13 cellular contexts compared by ENCODE assay signal in genomic region chr17:19263621-19264010, GRCh38. TPM values are rescaled to one million over a fixed set of nuclear protein-coding genes. Genes with fewer than 3 reads are reported as not detected.
DNase-seq lines count a peak whose midpoint lies in the region; ATAC-seq and TF ChIP-seq lines count a peak whose summit lies in the region.
"Had no signal": no experiment of that assay in that cellular context is flagged by ENCODE, and none has a peak within 500 bp of the region (broad histone marks: within the 10 kb centered on the region; RNA-seq: fewer than 3 reads in every experiment).

No MANE protein-coding gene starts in this region.

- no peaks in the 10 kb centered on the region for H3K9me3 ChIP-seq in left lung
- H3K9me3 ChIP-seq in naive thymus-derived CD4-positive, alpha-beta T cell (ENCODE audit: control insufficient read depth in 2 of 3, low read length in 3 of 3): no peaks in the 10 kb centered on the region
- H3K9me3 ChIP-seq in A673 (ENCODE audit: low read depth, low read length, poor library complexity, severe bottlenecking): no peaks in the 10 kb centered on the region
- H3K9me3 ChIP-seq: right lobe of liver had no signal

- H3K9me3 Mint-ChIP-seq in naive thymus-derived CD4-positive, alpha-beta T cell: peaks cover 0 to 1% (median 0%) of the 10 kb centered on the region in 11 donors
- H3K9me3 Mint-ChIP-seq: activated naive CD4-positive, alpha-beta T cell treated with anti-CD3 and anti-CD28 coated beads for 36 hours; stimulated activated effector memory CD8-positive, alpha-beta T cell treated with anti-CD3 and anti-CD28 coated beads, Interleukin-12 subunit alpha, Interleukin-12 subunit beta, amount 100 ng/mL, for 72 hours had no signal

- H3K4me3 ChIP-seq in LNCaP clone FGC (ENCODE audit: low read depth, low read length) (0 out of 2 replicates have a peak overlapping the region, but pooled peaks have one; percentile 0), dorsolateral prefrontal cortex (peak overlapping the region in 1 of 59 donors; percentile 31), left lung (no peak overlapping the region), A673 (ENCODE audit: low read depth, low read length, poor library complexity, severe bottlenecking) (no peak overlapping the region)
- no peak overlapping the region for H3K4me3 ChIP-seq in naive thymus-derived CD4-positive, alpha-beta T cell (ENCODE audit: low read length)
- H3K4me3 ChIP-seq: K562, right lobe of liver had no signal

- TF ChIP-seq CTCF in LNCaP clone FGC (IDR thresholded peaks at IDR 0.05; ENCODE audit: control insufficient read depth, extremely low read depth, insufficient read depth) (no peak), dorsolateral prefrontal cortex (IDR thresholded peaks at IDR 0.05 in 54 of 56, conservative IDR thresholded peaks at IDR 0.05 in 2 of 56; ENCODE audit: low read depth in 1 of 56, partially characterized antibody in 56 of 56) (no peak), left lung (IDR thresholded peaks at IDR 0.05) (no peak), A673 (conservative IDR thresholded peaks at IDR 0.05; ENCODE audit: low read depth, low read length) (no peak)

- ATAC-seq in left lung (peak; percentile 42), GM19328 (IDR thresholded peaks at IDR 0.05; ENCODE audit: unreplicated experiment) (no peak)
- no peak for ATAC-seq in naive thymus-derived CD4-positive, alpha-beta T cell
- ATAC-seq: K562 had no signal

- no peaks in the 10 kb centered on the region for H3K27me3 ChIP-seq in dorsolateral prefrontal cortex
- peaks cover 0 to 4% of the 10 kb centered on the region in 2 donors for H3K27me3 ChIP-seq in left lung
- no peaks in the 10 kb centered on the region for H3K27me3 ChIP-seq in naive thymus-derived CD4-positive, alpha-beta T cell (ENCODE audit: control insufficient read depth in 2 of 2, insufficient read depth in 2 of 2, low read length in 2 of 2)
- H3K27me3 ChIP-seq in A673 (replicated peaks; ENCODE audit: insufficient read depth, low read depth, low read length, poor library complexity): no peaks in the 10 kb centered on the region
- H3K27me3 ChIP-seq: right lobe of liver had no signal

- DNase-seq in LNCaP clone FGC (ENCODE audit: low read depth) (no peak), dorsolateral prefrontal cortex (no peak), left lung (no peak), DMS 273 (lab: John Stamatoyannopoulos, UW; ENCODE audit: unreplicated experiment) (no peak), A673 (ENCODE audit: low spot score) (no peak)
- DNase-seq in naive thymus-derived CD4-positive, alpha-beta T cell: no peak
- DNase-seq: activated naive CD4-positive, alpha-beta T cell treated with anti-CD3 and anti-CD28 coated beads for 36 hours; NCI-H524; right lobe of liver had no signal

- CTCF ChIA-PET in naive thymus-derived CD4-positive, alpha-beta T cell (lab: Charles Lee): no interaction called here
- CTCF ChIA-PET in A673 (lab: Charles Lee): no interaction called here

- H3K36me3 Mint-ChIP-seq in naive thymus-derived CD4-positive, alpha-beta T cell: peaks cover 0 to 25% (median 0%) of the 10 kb centered on the region in 5 donors

- POLR2A ChIA-PET in naive thymus-derived CD4-positive, alpha-beta T cell (lab: Charles Lee): no interaction called here
- POLR2A ChIA-PET in A673 (lab: Charles Lee; ENCODE audit: low non-redundant PET): no interaction called here

- H3K27ac ChIP-seq in dorsolateral prefrontal cortex: peak overlapping the region; percentile 70 to 96 (median 87)
- H3K27ac ChIP-seq in left lung: peak overlapping the region; percentile 67 to 75
- H3K27ac ChIP-seq in temporal lobe (ENCODE audit: low read depth, low read length): peak overlapping the region; percentile 73
- H3K27ac ChIP-seq in naive thymus-derived CD4-positive, alpha-beta T cell (ENCODE audit: low read depth, low read length): no peak overlapping the region
- H3K27ac ChIP-seq in A673 (ENCODE audit: low read depth, low read length, poor library complexity, severe bottlenecking): no peak overlapping the region
- H3K27ac ChIP-seq: right lobe of liver had no signal

- H3K4me3 Mint-ChIP-seq in naive thymus-derived CD4-positive, alpha-beta T cell: no peak overlapping the region
- H3K4me3 Mint-ChIP-seq: activated naive CD4-positive, alpha-beta T cell treated with anti-CD3 and anti-CD28 coated beads for 36 hours; stimulated activated effector memory CD8-positive, alpha-beta T cell treated with anti-CD3 and anti-CD28 coated beads, Interleukin-12 subunit alpha, Interleukin-12 subunit beta, amount 100 ng/mL, for 72 hours had no signal

- BruUV-seq in A673 (replicated peaks; lab: Mats Ljungman, UMichigan): no TSS peak

- intact Hi-C loops in dorsolateral prefrontal cortex (cut with DNase I) (loop anchor here in 1 of 2 donors (5.0 kb wide), 1 partner anchor 34 kb away; no protein-coding TSS in a partner anchor), left lung (cut with DNase I) (no loop called here), A673 (cut with micrococcal nuclease; ENCODE audit: unreplicated experiment) (no loop called here)
- intact Hi-C loops in naive thymus-derived CD4-positive, alpha-beta T cell (cut with micrococcal nuclease): no loop called here

- H3K27me3 Mint-ChIP-seq in naive thymus-derived CD4-positive, alpha-beta T cell: peaks cover 0 to 36% (median 30%) of the 10 kb centered on the region in 5 donors

- H3K36me3 ChIP-seq in left lung: no peaks in the 10 kb centered on the region
- no peaks in the 10 kb centered on the region for H3K36me3 ChIP-seq in naive thymus-derived CD4-positive, alpha-beta T cell (ENCODE audit: control insufficient read depth in 2 of 3, insufficient read depth in 3 of 3, low read length in 3 of 3)
- H3K36me3 ChIP-seq in A673 (ENCODE audit: insufficient read depth, low read length, poor library complexity, severe bottlenecking): no peaks in the 10 kb centered on the region
- H3K36me3 ChIP-seq: right lobe of liver had no signal

- peak overlapping the region in 1 of 9 donors; percentile 5 for H3K27ac Mint-ChIP-seq in naive thymus-derived CD4-positive, alpha-beta T cell
- H3K27ac Mint-ChIP-seq: activated naive CD4-positive, alpha-beta T cell treated with anti-CD3 and anti-CD28 coated beads for 36 hours had no signal

- H3K4me1 ChIP-seq in left lung: peaks cover 34 to 54% of the 10 kb centered on the region in 2 donors
- H3K4me1 ChIP-seq in naive thymus-derived CD4-positive, alpha-beta T cell (ENCODE audit: control insufficient read depth in 2 of 2, insufficient read depth in 2 of 2, low read length in 2 of 2): no peaks in the 10 kb centered on the region
- peaks cover 26% of the 10 kb centered on the region for H3K4me1 ChIP-seq in A673 (ENCODE audit: insufficient read depth, low read length, poor library complexity, severe bottlenecking)

- H3K4me1 Mint-ChIP-seq in naive thymus-derived CD4-positive, alpha-beta T cell: peaks cover 0 to 4% (median 2%) of the 10 kb centered on the region in 7 donors

RNA-seq across cellular contexts. Expression of gene EPN2, which starts 26.4 kb away (rescaled TPM):
- total RNA-seq in dorsolateral prefrontal cortex (100 to 1,000 TPM in 118 of 120 experiments, 10 to 100 TPM in 2; 94.3 to 278 (median 148) TPM), left lung (10 to 100 TPM; 43.3 to 49.1 TPM), temporal lobe (44.7 TPM), A673 (2021) (52.0 and 55.6 TPM in 2 replicates)
- total RNA-seq in naive thymus-derived CD4-positive, alpha-beta T cell: 1 to 10 TPM; 5.3 to 7.2 (median 6.4) TPM
- polyA plus RNA-seq in naive thymus-derived CD4-positive, alpha-beta T cell: 10 to 100 TPM in 1 of 2 donors, 1 to 10 TPM in 1; 3.9 to 11.5 TPM

Comparison
In these comparisons a context has a peak if more than half of its experiments do, and no peak if none do; other contexts are left out.
1. H3K27ac ChIP-seq: peak in dorsolateral prefrontal cortex (59 of 59), left lung (2 of 2) and temporal lobe (single experiment); none in naive thymus-derived CD4-positive, alpha-beta T cell (single experiment) and A673 (single experiment).